Comparison of ENCODE assay signal across 8 cellular contexts in the genomic region with DNA sequence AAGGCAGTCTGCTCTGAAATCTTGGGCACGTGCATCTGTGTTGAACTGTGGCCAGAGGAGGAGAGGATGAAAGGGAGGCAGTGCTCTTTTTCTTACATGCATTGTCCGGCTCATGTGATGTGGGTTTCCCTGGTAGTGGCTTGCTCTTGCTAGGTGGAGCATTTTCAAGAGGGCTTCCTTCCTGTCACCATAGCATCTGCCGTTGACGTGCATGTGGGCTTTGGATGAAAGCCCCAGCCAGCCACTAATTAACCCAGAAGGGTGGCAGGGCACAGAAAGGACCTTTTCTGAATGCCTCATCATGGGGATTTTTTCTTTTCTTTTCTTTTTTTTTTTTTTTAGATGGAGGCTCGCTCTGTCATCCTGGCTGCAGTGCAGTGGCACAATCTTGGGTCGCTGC.
DNase-seq lines count a peak whose midpoint lies in the region; ATAC-seq and TF ChIP-seq lines count a peak whose summit lies in the region.

No MANE protein-coding gene starts in this region.

- peaks cover 24% of the 10 kb centered on the region for H3K4me1 ChIP-seq in Loucy (ENCODE audit: insufficient read depth, low read length, poor library complexity, severe bottlenecking)

- no peak overlapping the region for H2AFZ ChIP-seq in Loucy (ENCODE audit: low read length)

- H3K9me3 ChIP-seq in Loucy (ENCODE audit: insufficient read depth, low read depth, low read length): no peaks in the 10 kb centered on the region

- no peaks in the 10 kb centered on the region for H3K36me3 ChIP-seq in Loucy (ENCODE audit: insufficient read depth, low read length)

- ATAC-seq in GM21423 (IDR thresholded peaks at IDR 0.05; ENCODE audit: unreplicated experiment) (peak; percentile 98), left colon (no peak)

- no peaks in the 10 kb centered on the region for H4K20me1 ChIP-seq in Loucy (ENCODE audit: insufficient read depth, low read length, poor library complexity, severe bottlenecking)

- no peaks in the 10 kb centered on the region for H3K27me3 ChIP-seq in Loucy (ENCODE audit: insufficient read depth, low read length, poor library complexity, severe bottlenecking)

- in situ Hi-C loops in Caki2 (cut with HindIII; ENCODE audit: low pct_unique_long_range_greater_than_20kb, low sequenced_read_pairs): no loop called here

- H3K4me1 Mint-ChIP-seq in activated naive CD8-positive, alpha-beta T cell (ENCODE audit: low read depth): peaks cover 32% of the 10 kb centered on the region

- H3K4me3 Mint-ChIP-seq in activated naive CD8-positive, alpha-beta T cell: peak overlapping the region; percentile 12

- no peaks in the 10 kb centered on the region for H3F3A ChIP-seq in Loucy (ENCODE audit: low read depth)

- H3K79me2 ChIP-seq in Loucy (ENCODE audit: insufficient read depth, low read length): peaks cover 3% of the 10 kb centered on the region; the same call in 1 of the 2 replicates

- TF ChIP-seq CTCF in Loucy (conservative IDR thresholded peaks at IDR 0.05; ENCODE audit: low read length): no peak

- H3K36me3 Mint-ChIP-seq in activated naive CD8-positive, alpha-beta T cell: no peaks in the 10 kb centered on the region

- no peaks in the 10 kb centered on the region for H3K9me3 Mint-ChIP-seq in activated naive CD8-positive, alpha-beta T cell (ENCODE audit: low read depth)

- intact Hi-C loops in left colon (cut with DNase I, micrococcal nuclease): no loop called here

- H3K9ac ChIP-seq in Loucy (ENCODE audit: low read depth, low read length, poor library complexity, severe bottlenecking): peak overlapping the region; percentile 36

- DNase-seq in Caki2 (ENCODE audit: low read depth): peak; percentile 30
- no peak for DNase-seq in OCI-M1 (lab: John Stamatoyannopoulos, UW)
- DNase-seq in NOMO-1 treated with dmso at 0.1 percent for 144 hours (lab: John Stamatoyannopoulos, UW; ENCODE audit: unreplicated experiment): no peak
- no peak for DNase-seq in left colon
- DNase-seq in NCI-H446 (lab: John Stamatoyannopoulos, UW): no peak

- no peaks in the 10 kb centered on the region for H3K27me3 Mint-ChIP-seq in activated naive CD8-positive, alpha-beta T cell

- peak overlapping the region; percentile 66 for H3K27ac Mint-ChIP-seq in activated naive CD8-positive, alpha-beta T cell

- H3K4me2 ChIP-seq in Loucy (ENCODE audit: low read depth, low read length, poor library complexity, severe bottlenecking): peak overlapping the region; percentile 51

- peak overlapping the region; percentile 39 for H3K4me3 ChIP-seq in Loucy (ENCODE audit: low read length, poor library complexity, severe bottlenecking)

- no peaks in the 10 kb centered on the region for H3K9me2 ChIP-seq in Loucy (replicated peaks; ENCODE audit: low read depth, low read length)
